ENCODE assay signal across 24 cellular contexts in the genomic region with DNA sequence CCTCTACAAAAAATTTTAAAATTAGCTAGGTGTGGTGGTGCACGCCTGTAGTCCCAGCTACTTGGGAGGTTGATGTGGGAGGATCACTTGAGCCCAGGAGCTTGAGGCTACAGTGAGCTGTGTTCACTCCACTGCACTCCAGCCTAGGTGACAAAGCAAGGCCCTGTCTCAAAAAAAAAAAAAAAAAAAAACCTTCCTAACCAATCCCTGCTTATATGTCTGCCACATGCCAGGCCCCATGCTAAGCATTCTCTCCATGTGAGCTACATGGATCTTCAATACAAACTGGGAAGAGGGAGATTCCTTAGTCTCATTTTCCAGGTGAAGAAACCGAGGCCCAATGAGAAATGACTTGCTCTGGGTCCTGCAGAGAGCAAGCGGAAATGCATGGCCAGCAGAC. TPM values are rescaled to one million over a fixed set of nuclear protein-coding genes. Genes with fewer than 3 reads are reported as not detected.
A peak's percentile ranks its signal among the peaks of the same experiment; 100 is the strongest.
DNase-seq lines count a peak whose midpoint lies in the region; ATAC-seq and TF ChIP-seq lines count a peak whose summit lies in the region.
"Had no signal": no experiment of that assay in that cellular context is flagged by ENCODE, and none has a peak within 500 bp of the region (broad histone marks: within the 10 kb centered on the region; RNA-seq: fewer than 3 reads in every experiment).

No MANE protein-coding gene starts in this region.

- TF ChIP-seq POLR2A in right lobe of liver (IDR thresholded peaks at IDR 0.05): no peak

- peaks cover 29% of the 10 kb centered on the region for H3K36me3 Mint-ChIP-seq in activated CD8-positive, alpha-beta T cell treated with anti-CD3 and anti-CD28 coated beads, Interleukin-2, amount 10 ng/mL, durations not matched to agents 7 days and 5 days (ENCODE audit: low read depth)
- H3K36me3 Mint-ChIP-seq in activated CD8-positive, alpha-beta T cell treated with anti-CD3 and anti-CD28 coated beads for 36 hours (ENCODE audit: low read depth): peaks cover 19% of the 10 kb centered on the region
- peaks cover 6% of the 10 kb centered on the region for H3K36me3 Mint-ChIP-seq in neural crest cell (ENCODE audit: low read depth)
- peaks cover 75% of the 10 kb centered on the region for H3K36me3 Mint-ChIP-seq in activated T-cell treated with anti-CD3 and anti-CD28 coated beads, Interleukin-2, amount 50 U/mL, for 24 hours (ENCODE audit: low read depth)

- 100% methylated on average over 1 of the region's 3 CpGs for WGBS in right lobe of liver (ENCODE audit: insufficient coverage, low coverage, low lambda C conversion rate, missing lambda C conversion rate)

- no peaks in the 10 kb centered on the region for H3K27me3 ChIP-seq in right lobe of liver
- H3K27me3 ChIP-seq: BE2C; BLaER1 treated with 17β-estradiol and CSF1 and Interleukin-3, amounts not matched to agents 10 nM and 100 nM had no signal

- POLR2A ChIA-PET in activated CD8-positive, alpha-beta T cell treated with anti-CD3 and anti-CD28 coated beads, Interleukin-2, amount 10 ng/mL, durations not matched to agents 7 days and 5 days (lab: Charles Lee): no interaction called here
- POLR2A ChIA-PET in activated CD8-positive, alpha-beta T cell treated with anti-CD3 and anti-CD28 coated beads for 36 hours (lab: Charles Lee): no interaction called here

- H3K27me3 Mint-ChIP-seq in activated CD8-positive, alpha-beta T cell treated with anti-CD3 and anti-CD28 coated beads, Interleukin-2, amount 10 ng/mL, durations not matched to agents 7 days and 5 days (ENCODE audit: low read depth): no peaks in the 10 kb centered on the region
- no peaks in the 10 kb centered on the region for H3K27me3 Mint-ChIP-seq in activated CD8-positive, alpha-beta T cell treated with anti-CD3 and anti-CD28 coated beads for 36 hours
- no peaks in the 10 kb centered on the region for H3K27me3 Mint-ChIP-seq in neural crest cell (ENCODE audit: low read depth)
- no peaks in the 10 kb centered on the region for H3K27me3 Mint-ChIP-seq in activated T-cell treated with anti-CD3 and anti-CD28 coated beads, Interleukin-2, amount 50 U/mL, for 24 hours
- H3K27me3 Mint-ChIP-seq: CD4-positive, alpha-beta T cell; CD8-positive, alpha-beta memory T cell had no signal

- H3K4me3 ChIP-seq in right lobe of liver: no peak overlapping the region
- H3K4me3 ChIP-seq: BLaER1 treated with 17β-estradiol and CSF1 and Interleukin-3, amounts not matched to agents 10 nM and 100 nM; GM12878; GM23338 had no signal

- H3K9me3 Mint-ChIP-seq in activated CD8-positive, alpha-beta T cell treated with anti-CD3 and anti-CD28 coated beads, Interleukin-2, amount 10 ng/mL, durations not matched to agents 7 days and 5 days (ENCODE audit: insufficient read depth): no peaks in the 10 kb centered on the region
- H3K9me3 Mint-ChIP-seq in activated CD8-positive, alpha-beta T cell treated with anti-CD3 and anti-CD28 coated beads for 36 hours: no peaks in the 10 kb centered on the region
- no peaks in the 10 kb centered on the region for H3K9me3 Mint-ChIP-seq in neural crest cell
- H3K9me3 Mint-ChIP-seq in activated T-cell treated with anti-CD3 and anti-CD28 coated beads, Interleukin-2, amount 50 U/mL, for 24 hours: no peaks in the 10 kb centered on the region
- H3K9me3 Mint-ChIP-seq: CD14-positive monocyte; CD4-positive, alpha-beta T cell; CD8-positive, alpha-beta memory T cell; GM23338; H9; HFFc6 had no signal

- no peak for DNase-seq in activated CD8-positive, alpha-beta T cell treated with anti-CD3 and anti-CD28 coated beads, Interleukin-2, amount 10 ng/mL, durations not matched to agents 7 days and 5 days
- DNase-seq in activated CD8-positive, alpha-beta T cell treated with anti-CD3 and anti-CD28 coated beads for 36 hours: no peak
- DNase-seq in neural crest cell (ENCODE audit: low read depth, low spot score) (no peak), SHP77 (lab: John Stamatoyannopoulos, UW) (no peak), right lobe of liver (no peak)
- no peak for DNase-seq in activated T-cell treated with anti-CD3 and anti-CD28 coated beads, Interleukin-2, amount 50 U/mL, for 24 hours
- DNase-seq: AML-193; BE2C; CD4-positive, alpha-beta T cell; CD8-positive, alpha-beta memory T cell; DMS 273 treated with DMSO at 0.1 percent for 48 hours; DMS79; EL; GDM1; H9; HFFc6 had no signal

- CTCF ChIA-PET in activated CD8-positive, alpha-beta T cell treated with anti-CD3 and anti-CD28 coated beads, Interleukin-2, amount 10 ng/mL, durations not matched to agents 7 days and 5 days (lab: Charles Lee): interaction anchor here (0.9 kb wide), 1 partner anchor 19 kb away, joined by 3 read pairs; no protein-coding TSS in a partner anchor
- CTCF ChIA-PET in activated CD8-positive, alpha-beta T cell treated with anti-CD3 and anti-CD28 coated beads for 36 hours (lab: Charles Lee): interaction anchor here (0.7 kb wide), 1 partner anchor 57 kb away, joined by 3 read pairs; no protein-coding TSS in a partner anchor

- no peak for TF ChIP-seq CTCF in activated CD8-positive, alpha-beta T cell treated with anti-CD3 and anti-CD28 coated beads for 36 hours (IDR thresholded peaks at IDR 0.05)
- no peak for TF ChIP-seq CTCF in VCaP (conservative IDR thresholded peaks at IDR 0.05)
- TF ChIP-seq CTCF in neural crest cell (conservative IDR thresholded peaks at IDR 0.05): no peak
- no peak for TF ChIP-seq CTCF in right lobe of liver (IDR thresholded peaks at IDR 0.05)

- H3K4me1 Mint-ChIP-seq in activated CD8-positive, alpha-beta T cell treated with anti-CD3 and anti-CD28 coated beads, Interleukin-2, amount 10 ng/mL, durations not matched to agents 7 days and 5 days (ENCODE audit: low read depth): peaks cover 12% of the 10 kb centered on the region
- peaks cover 9% of the 10 kb centered on the region for H3K4me1 Mint-ChIP-seq in activated CD8-positive, alpha-beta T cell treated with anti-CD3 and anti-CD28 coated beads for 36 hours (ENCODE audit: low read depth)
- H3K4me1 Mint-ChIP-seq in neural crest cell: peaks cover 8% of the 10 kb centered on the region
- peaks cover 8% of the 10 kb centered on the region for H3K4me1 Mint-ChIP-seq in activated T-cell treated with anti-CD3 and anti-CD28 coated beads, Interleukin-2, amount 50 U/mL, for 24 hours (ENCODE audit: low read depth)

- intact Hi-C loops in activated CD8-positive, alpha-beta T cell treated with anti-CD3 and anti-CD28 coated beads for 36 hours (cut with micrococcal nuclease): no loop called here
- intact Hi-C loops in right lobe of liver (cut with DNase I): no loop called here

- no peak overlapping the region for H3K4me3 Mint-ChIP-seq in activated CD8-positive, alpha-beta T cell treated with anti-CD3 and anti-CD28 coated beads, Interleukin-2, amount 10 ng/mL, durations not matched to agents 7 days and 5 days
- no peak overlapping the region for H3K4me3 Mint-ChIP-seq in activated CD8-positive, alpha-beta T cell treated with anti-CD3 and anti-CD28 coated beads for 36 hours
- peak overlapping the region; percentile 71 for H3K4me3 Mint-ChIP-seq in neural crest cell
- H3K4me3 Mint-ChIP-seq in activated T-cell treated with anti-CD3 and anti-CD28 coated beads, Interleukin-2, amount 50 U/mL, for 24 hours: no peak overlapping the region
- H3K4me3 Mint-ChIP-seq: CD14-positive monocyte; CD4-positive, alpha-beta T cell; CD8-positive, alpha-beta memory T cell; GM23338; H9; HFFc6 had no signal

- no peaks in the 10 kb centered on the region for H3K9me3 ChIP-seq in right lobe of liver
- H3K9me3 ChIP-seq: BE2C; BLaER1 treated with 17β-estradiol and CSF1 and Interleukin-3, amounts not matched to agents 10 nM and 100 nM had no signal

- H3K36me3 ChIP-seq in right lobe of liver: peaks cover 0 to 8% (median 0%) of the 10 kb centered on the region in 4 donors

- H3K27ac ChIP-seq in VCaP: peak overlapping the region; percentile 17; the same call in 1 of the 2 replicates
- H3K27ac ChIP-seq in right lobe of liver: no peak overlapping the region
- H3K27ac ChIP-seq: 22Rv1; BLaER1 treated with 17β-estradiol and CSF1 and Interleukin-3, amounts not matched to agents 10 nM and 100 nM had no signal

- peaks cover 0 to 4% (median under 1%) of the 10 kb centered on the region in 4 donors for H3K4me1 ChIP-seq in right lobe of liver
- H3K4me1 ChIP-seq: BE2C had no signal

- peak overlapping the region; percentile 30 for H3K27ac Mint-ChIP-seq in activated CD8-positive, alpha-beta T cell treated with anti-CD3 and anti-CD28 coated beads, Interleukin-2, amount 10 ng/mL, durations not matched to agents 7 days and 5 days
- H3K27ac Mint-ChIP-seq in activated CD8-positive, alpha-beta T cell treated with anti-CD3 and anti-CD28 coated beads for 36 hours: no peak overlapping the region
- H3K27ac Mint-ChIP-seq in neural crest cell (ENCODE audit: unreplicated experiment): no peak overlapping the region
- H3K27ac Mint-ChIP-seq in activated T-cell treated with anti-CD3 and anti-CD28 coated beads, Interleukin-2, amount 50 U/mL, for 24 hours: no peak overlapping the region
- H3K27ac Mint-ChIP-seq: CD4-positive, alpha-beta T cell; GM23338; HFFc6 had no signal

- no peak for ATAC-seq in activated CD8-positive, alpha-beta T cell treated with anti-CD3 and anti-CD28 coated beads, Interleukin-2, amount 10 ng/mL, durations not matched to agents 7 days and 5 days
- ATAC-seq in activated CD8-positive, alpha-beta T cell treated with anti-CD3 and anti-CD28 coated beads for 36 hours: no peak
- no peak for ATAC-seq in right lobe of liver
- ATAC-seq: GM12878, HCT116 had no signal

RNA-seq across cellular contexts. Expression of gene OVOL3, which starts 2.3 kb away (rescaled TPM):
- under 1 TPM in 1 of 2 experiments, not detected in 1; 0.58 TPM for total RNA-seq in activated CD8-positive, alpha-beta T cell treated with anti-CD3 and anti-CD28 coated beads, Interleukin-2, amount 10 ng/mL, durations not matched to agents 7 days and 5 days
- not detected for total RNA-seq in activated CD8-positive, alpha-beta T cell treated with anti-CD3 and anti-CD28 coated beads for 36 hours
- total RNA-seq in neural crest cell: not detected in 2 replicates
- not detected for total RNA-seq in right lobe of liver
- total RNA-seq: CD4-positive, alpha-beta T cell; CD8-positive, alpha-beta memory T cell; GM12878; GM23338; H4; H9; HFFc6 had no signal

RNA-seq across cellular contexts. Expression of gene POLR2I, which starts 6.0 kb away (rescaled TPM):
- 10 to 100 TPM; 50.5 to 57.3 TPM for total RNA-seq in activated CD8-positive, alpha-beta T cell treated with anti-CD3 and anti-CD28 coated beads, Interleukin-2, amount 10 ng/mL, durations not matched to agents 7 days and 5 days
- 10 to 100 TPM; 68.4 to 76.5 TPM for total RNA-seq in activated CD8-positive, alpha-beta T cell treated with anti-CD3 and anti-CD28 coated beads for 36 hours
- total RNA-seq in neural crest cell (111 and 126 TPM in 2 replicates), right lobe of liver (10 to 100 TPM; 27.3 to 34.4 (median 29.9) TPM)

RNA-seq across cellular contexts. Expression of gene TBCB, which starts 6.6 kb away (rescaled TPM):
- 100 to 1,000 TPM; 186 to 200 TPM for total RNA-seq in activated CD8-positive, alpha-beta T cell treated with anti-CD3 and anti-CD28 coated beads, Interleukin-2, amount 10 ng/mL, durations not matched to agents 7 days and 5 days
- 10 to 100 TPM; 74.9 to 81.7 TPM for total RNA-seq in activated CD8-positive, alpha-beta T cell treated with anti-CD3 and anti-CD28 coated beads for 36 hours
- total RNA-seq in neural crest cell: 214 and 219 TPM in 2 replicates
- 10 to 100 TPM; 27.8 to 64.7 (median 36.4) TPM for total RNA-seq in right lobe of liver

RNA-seq across cellular contexts. Expression of gene CAPNS1, which starts 31.2 kb away (rescaled TPM):
- total RNA-seq in activated CD8-positive, alpha-beta T cell treated with anti-CD3 and anti-CD28 coated beads, Interleukin-2, amount 10 ng/mL, durations not matched to agents 7 days and 5 days: 100 to 1,000 TPM; 547 to 569 TPM
- 100 to 1,000 TPM; 250 to 275 TPM for total RNA-seq in activated CD8-positive, alpha-beta T cell treated with anti-CD3 and anti-CD28 coated beads for 36 hours
- total RNA-seq in neural crest cell (321 and 346 TPM in 2 replicates), right lobe of liver (100 to 1,000 TPM in 4 of 6 experiments, 10 to 100 TPM in 2; 93.0 to 252 (median 168) TPM)

RNA-seq across cellular contexts. Expression of gene COX7A1, which starts 43.6 kb away (rescaled TPM):
- not detected for total RNA-seq in activated CD8-positive, alpha-beta T cell treated with anti-CD3 and anti-CD28 coated beads, Interleukin-2, amount 10 ng/mL, durations not matched to agents 7 days and 5 days
- not detected for total RNA-seq in activated CD8-positive, alpha-beta T cell treated with anti-CD3 and anti-CD28 coated beads for 36 hours
- total RNA-seq in neural crest cell: not detected in 2 replicates
- 1 to 10 TPM; 1.0 to 6.2 (median 3.8) TPM for total RNA-seq in right lobe of liver
- total RNA-seq: CD4-positive, alpha-beta T cell; CD8-positive, alpha-beta memory T cell; GM12878; H4; H9 had no signal
